ENCODE assay signal across 1 cellular context in genomic region chr1:32817159-32817814, GRCh38.
TF ChIP-seq lines count a peak whose summit lies in the region.

Gene S100PBP (plus strand): TSS chr1:32817653. CDS start chr1:32826100, 8,447 bp downstream.
Gene YARS1 (minus strand): TSS chr1:32817358. CDS start chr1:32817244, 114 bp downstream.

TF ChIP-seq in HepG2, 621 proteins besides CTCF, POLR2A, EP300 and RAD21 (continued from another document and continues in another):
- no peak for TF ChIP-seq RCOR2 (CRISPR knock-in tag; IDR thresholded peaks at IDR 0.05)
- peak; percentile 75 for TF ChIP-seq IKZF4 (CRISPR knock-in tag; IDR thresholded peaks at IDR 0.05; ENCODE audit: borderline replicate concordance, low read depth, not compliant biosample characterization)
- no peak; the same call in 1 of the 2 replicates for TF ChIP-seq SMAD1 (CRISPR knock-in tag; IDR thresholded peaks at IDR 0.05; ENCODE audit: borderline replicate concordance, low read depth)
- TF ChIP-seq, protein P1, sequence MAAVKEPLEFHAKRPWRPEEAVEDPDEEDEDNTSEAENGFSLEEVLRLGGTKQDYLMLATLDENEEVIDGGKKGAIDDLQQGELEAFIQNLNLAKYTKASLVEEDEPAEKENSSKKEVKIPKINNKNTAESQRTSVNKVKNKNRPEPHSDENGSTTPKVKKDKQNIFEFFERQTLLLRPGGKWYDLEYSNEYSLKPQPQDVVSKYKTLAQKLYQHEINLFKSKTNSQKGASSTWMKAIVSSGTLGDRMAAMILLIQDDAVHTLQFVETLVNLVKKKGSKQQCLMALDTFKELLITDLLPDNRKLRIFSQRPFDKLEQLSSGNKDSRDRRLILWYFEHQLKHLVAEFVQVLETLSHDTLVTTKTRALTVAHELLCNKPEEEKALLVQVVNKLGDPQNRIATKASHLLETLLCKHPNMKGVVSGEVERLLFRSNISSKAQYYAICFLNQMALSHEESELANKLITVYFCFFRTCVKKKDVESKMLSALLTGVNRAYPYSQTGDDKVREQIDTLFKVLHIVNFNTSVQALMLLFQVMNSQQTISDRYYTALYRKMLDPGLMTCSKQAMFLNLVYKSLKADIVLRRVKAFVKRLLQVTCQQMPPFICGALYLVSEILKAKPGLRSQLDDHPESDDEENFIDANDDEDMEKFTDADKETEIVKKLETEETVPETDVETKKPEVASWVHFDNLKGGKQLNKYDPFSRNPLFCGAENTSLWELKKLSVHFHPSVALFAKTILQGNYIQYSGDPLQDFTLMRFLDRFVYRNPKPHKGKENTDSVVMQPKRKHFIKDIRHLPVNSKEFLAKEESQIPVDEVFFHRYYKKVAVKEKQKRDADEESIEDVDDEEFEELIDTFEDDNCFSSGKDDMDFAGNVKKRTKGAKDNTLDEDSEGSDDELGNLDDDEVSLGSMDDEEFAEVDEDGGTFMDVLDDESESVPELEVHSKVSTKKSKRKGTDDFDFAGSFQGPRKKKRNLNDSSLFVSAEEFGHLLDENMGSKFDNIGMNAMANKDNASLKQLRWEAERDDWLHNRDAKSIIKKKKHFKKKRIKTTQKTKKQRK (IDR thresholded peaks at IDR 0.05; ENCODE audit: low read length), result no peak
- TF ChIP-seq HOMEZ (CRISPR knock-in tag; IDR thresholded peaks at IDR 0.05; ENCODE audit: low read depth), result peak; percentile 62; the same call in 1 of the 2 replicates
- TF ChIP-seq ATF2 (CRISPR knock-in tag; IDR thresholded peaks at IDR 0.05), result peak; percentile 97
- TF ChIP-seq ZNF83 (CRISPR knock-in tag; IDR thresholded peaks at IDR 0.05; ENCODE audit: borderline replicate concordance), result peak; percentile 30; the same call in 1 of the 2 replicates
- peak; percentile 96 for TF ChIP-seq ASH2L (IDR thresholded peaks at IDR 0.05; ENCODE audit: insufficient read length, low read depth, low read length)
- TF ChIP-seq ZNF703 (CRISPR knock-in tag; IDR thresholded peaks at IDR 0.05; ENCODE audit: borderline replicate concordance), result no peak
- peak; percentile 36; the same call in 1 of the 2 replicates for TF ChIP-seq ZNF121 (CRISPR knock-in tag; IDR thresholded peaks at IDR 0.05)
- TF ChIP-seq, protein P2, sequence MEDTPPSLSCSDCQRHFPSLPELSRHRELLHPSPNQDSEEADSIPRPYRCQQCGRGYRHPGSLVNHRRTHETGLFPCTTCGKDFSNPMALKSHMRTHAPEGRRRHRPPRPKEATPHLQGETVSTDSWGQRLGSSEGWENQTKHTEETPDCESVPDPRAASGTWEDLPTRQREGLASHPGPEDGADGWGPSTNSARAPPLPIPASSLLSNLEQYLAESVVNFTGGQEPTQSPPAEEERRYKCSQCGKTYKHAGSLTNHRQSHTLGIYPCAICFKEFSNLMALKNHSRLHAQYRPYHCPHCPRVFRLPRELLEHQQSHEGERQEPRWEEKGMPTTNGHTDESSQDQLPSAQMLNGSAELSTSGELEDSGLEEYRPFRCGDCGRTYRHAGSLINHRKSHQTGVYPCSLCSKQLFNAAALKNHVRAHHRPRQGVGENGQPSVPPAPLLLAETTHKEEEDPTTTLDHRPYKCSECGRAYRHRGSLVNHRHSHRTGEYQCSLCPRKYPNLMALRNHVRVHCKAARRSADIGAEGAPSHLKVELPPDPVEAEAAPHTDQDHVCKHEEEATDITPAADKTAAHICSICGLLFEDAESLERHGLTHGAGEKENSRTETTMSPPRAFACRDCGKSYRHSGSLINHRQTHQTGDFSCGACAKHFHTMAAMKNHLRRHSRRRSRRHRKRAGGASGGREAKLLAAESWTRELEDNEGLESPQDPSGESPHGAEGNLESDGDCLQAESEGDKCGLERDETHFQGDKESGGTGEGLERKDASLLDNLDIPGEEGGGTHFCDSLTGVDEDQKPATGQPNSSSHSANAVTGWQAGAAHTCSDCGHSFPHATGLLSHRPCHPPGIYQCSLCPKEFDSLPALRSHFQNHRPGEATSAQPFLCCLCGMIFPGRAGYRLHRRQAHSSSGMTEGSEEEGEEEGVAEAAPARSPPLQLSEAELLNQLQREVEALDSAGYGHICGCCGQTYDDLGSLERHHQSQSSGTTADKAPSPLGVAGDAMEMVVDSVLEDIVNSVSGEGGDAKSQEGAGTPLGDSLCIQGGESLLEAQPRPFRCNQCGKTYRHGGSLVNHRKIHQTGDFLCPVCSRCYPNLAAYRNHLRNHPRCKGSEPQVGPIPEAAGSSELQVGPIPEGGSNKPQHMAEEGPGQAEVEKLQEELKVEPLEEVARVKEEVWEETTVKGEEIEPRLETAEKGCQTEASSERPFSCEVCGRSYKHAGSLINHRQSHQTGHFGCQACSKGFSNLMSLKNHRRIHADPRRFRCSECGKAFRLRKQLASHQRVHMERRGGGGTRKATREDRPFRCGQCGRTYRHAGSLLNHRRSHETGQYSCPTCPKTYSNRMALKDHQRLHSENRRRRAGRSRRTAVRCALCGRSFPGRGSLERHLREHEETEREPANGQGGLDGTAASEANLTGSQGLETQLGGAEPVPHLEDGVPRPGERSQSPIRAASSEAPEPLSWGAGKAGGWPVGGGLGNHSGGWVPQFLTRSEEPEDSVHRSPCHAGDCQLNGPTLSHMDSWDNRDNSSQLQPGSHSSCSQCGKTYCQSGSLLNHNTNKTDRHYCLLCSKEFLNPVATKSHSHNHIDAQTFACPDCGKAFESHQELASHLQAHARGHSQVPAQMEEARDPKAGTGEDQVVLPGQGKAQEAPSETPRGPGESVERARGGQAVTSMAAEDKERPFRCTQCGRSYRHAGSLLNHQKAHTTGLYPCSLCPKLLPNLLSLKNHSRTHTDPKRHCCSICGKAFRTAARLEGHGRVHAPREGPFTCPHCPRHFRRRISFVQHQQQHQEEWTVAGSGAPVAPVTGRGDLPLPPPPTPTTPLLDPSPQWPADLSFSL (CRISPR knock-in tag; IDR thresholded peaks at IDR 0.05), result peak; percentile 28; the same call in 1 of the 2 replicates
- peak; percentile 54 for TF ChIP-seq NFYC (CRISPR knock-in tag; IDR thresholded peaks at IDR 0.05)
- TF ChIP-seq, protein P3, sequence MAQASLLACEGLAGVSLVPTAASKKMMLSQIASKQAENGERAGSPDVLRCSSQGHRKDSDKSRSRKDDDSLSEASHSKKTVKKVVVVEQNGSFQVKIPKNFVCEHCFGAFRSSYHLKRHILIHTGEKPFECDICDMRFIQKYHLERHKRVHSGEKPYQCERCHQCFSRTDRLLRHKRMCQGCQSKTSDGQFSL (CRISPR knock-in tag; IDR thresholded peaks at IDR 0.05), result peak; percentile 84
- TF ChIP-seq, protein P4, sequence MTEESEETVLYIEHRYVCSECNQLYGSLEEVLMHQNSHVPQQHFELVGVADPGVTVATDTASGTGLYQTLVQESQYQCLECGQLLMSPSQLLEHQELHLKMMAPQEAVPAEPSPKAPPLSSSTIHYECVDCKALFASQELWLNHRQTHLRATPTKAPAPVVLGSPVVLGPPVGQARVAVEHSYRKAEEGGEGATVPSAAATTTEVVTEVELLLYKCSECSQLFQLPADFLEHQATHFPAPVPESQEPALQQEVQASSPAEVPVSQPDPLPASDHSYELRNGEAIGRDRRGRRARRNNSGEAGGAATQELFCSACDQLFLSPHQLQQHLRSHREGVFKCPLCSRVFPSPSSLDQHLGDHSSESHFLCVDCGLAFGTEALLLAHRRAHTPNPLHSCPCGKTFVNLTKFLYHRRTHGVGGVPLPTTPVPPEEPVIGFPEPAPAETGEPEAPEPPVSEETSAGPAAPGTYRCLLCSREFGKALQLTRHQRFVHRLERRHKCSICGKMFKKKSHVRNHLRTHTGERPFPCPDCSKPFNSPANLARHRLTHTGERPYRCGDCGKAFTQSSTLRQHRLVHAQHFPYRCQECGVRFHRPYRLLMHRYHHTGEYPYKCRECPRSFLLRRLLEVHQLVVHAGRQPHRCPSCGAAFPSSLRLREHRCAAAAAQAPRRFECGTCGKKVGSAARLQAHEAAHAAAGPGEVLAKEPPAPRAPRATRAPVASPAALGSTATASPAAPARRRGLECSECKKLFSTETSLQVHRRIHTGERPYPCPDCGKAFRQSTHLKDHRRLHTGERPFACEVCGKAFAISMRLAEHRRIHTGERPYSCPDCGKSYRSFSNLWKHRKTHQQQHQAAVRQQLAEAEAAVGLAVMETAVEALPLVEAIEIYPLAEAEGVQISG (CRISPR knock-in tag; IDR thresholded peaks at IDR 0.05), result peak; percentile 92
- TF ChIP-seq PHF21A (CRISPR knock-in tag; IDR thresholded peaks at IDR 0.05), result peak; percentile 82
- TF ChIP-seq MIER2 (CRISPR knock-in tag; IDR thresholded peaks at IDR 0.05), result peak; percentile 74
- no peak; the same call in 1 of the 2 replicates for TF ChIP-seq ZNF562 (CRISPR knock-in tag; IDR thresholded peaks at IDR 0.05; ENCODE audit: borderline replicate concordance)
- TF ChIP-seq NCOA5 (CRISPR knock-in tag; IDR thresholded peaks at IDR 0.05), result no peak
- TF ChIP-seq, protein P5, sequence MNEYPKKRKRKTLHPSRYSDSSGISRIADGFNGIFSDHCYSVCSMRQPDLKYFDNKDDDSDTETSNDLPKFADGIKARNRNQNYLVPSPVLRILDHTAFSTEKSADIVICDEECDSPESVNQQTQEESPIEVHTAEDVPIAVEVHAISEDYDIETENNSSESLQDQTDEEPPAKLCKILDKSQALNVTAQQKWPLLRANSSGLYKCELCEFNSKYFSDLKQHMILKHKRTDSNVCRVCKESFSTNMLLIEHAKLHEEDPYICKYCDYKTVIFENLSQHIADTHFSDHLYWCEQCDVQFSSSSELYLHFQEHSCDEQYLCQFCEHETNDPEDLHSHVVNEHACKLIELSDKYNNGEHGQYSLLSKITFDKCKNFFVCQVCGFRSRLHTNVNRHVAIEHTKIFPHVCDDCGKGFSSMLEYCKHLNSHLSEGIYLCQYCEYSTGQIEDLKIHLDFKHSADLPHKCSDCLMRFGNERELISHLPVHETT (CRISPR knock-in tag; conservative IDR thresholded peaks at IDR 0.05), result peak; percentile 93
- TF ChIP-seq NRL (CRISPR knock-in tag; IDR thresholded peaks at IDR 0.05; ENCODE audit: borderline replicate concordance), result peak; percentile 90; the same call in 1 of the 2 replicates
- TF ChIP-seq XRCC5 (optimal IDR thresholded peaks at IDR 0.05; ENCODE audit: low read length), result peak; percentile 100
- peak; percentile 78; the same call in 1 of the 2 replicates for TF ChIP-seq ARHGAP35 (CRISPR knock-in tag; IDR thresholded peaks at IDR 0.05; ENCODE audit: borderline replicate concordance)
- TF ChIP-seq, protein P6, sequence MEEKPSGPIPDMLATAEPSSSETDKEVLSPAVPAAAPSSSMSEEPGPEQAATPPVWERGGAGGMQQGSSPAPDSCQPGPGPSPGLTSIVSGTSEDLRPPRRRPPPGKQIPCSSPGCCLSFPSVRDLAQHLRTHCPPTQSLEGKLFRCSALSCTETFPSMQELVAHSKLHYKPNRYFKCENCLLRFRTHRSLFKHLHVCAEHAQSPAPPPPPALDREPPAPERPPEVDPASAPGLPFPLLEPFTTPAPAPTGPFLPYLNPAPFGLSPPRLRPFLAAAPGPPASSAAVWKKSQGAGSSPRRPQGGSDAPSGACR (CRISPR knock-in tag; IDR thresholded peaks at IDR 0.05), result peak; percentile 87
- 0 out of 2 replicates have a peak, but pooled peaks have one; percentile 30 for TF ChIP-seq HNRNPUL1 (IDR thresholded peaks at IDR 0.05; ENCODE audit: low read depth, low read length)
- no peak for TF ChIP-seq MATR3 (CRISPR knock-in tag; IDR thresholded peaks at IDR 0.05)
- peak; percentile 95 for TF ChIP-seq HOXA5 (CRISPR knock-in tag; IDR thresholded peaks at IDR 0.05)
- TF ChIP-seq THAP7 (CRISPR knock-in tag; IDR thresholded peaks at IDR 0.05), result peak; percentile 73; the same call in 1 of the 2 replicates
- no peak; the same call in 1 of the 2 replicates for TF ChIP-seq FOXJ3 (CRISPR knock-in tag; IDR thresholded peaks at IDR 0.05; ENCODE audit: borderline replicate concordance)
- 0 out of 2 replicates have a peak, but pooled peaks have one; percentile 73 for TF ChIP-seq ZNF513 (CRISPR knock-in tag; conservative IDR thresholded peaks at IDR 0.05)
- TF ChIP-seq, protein P7, sequence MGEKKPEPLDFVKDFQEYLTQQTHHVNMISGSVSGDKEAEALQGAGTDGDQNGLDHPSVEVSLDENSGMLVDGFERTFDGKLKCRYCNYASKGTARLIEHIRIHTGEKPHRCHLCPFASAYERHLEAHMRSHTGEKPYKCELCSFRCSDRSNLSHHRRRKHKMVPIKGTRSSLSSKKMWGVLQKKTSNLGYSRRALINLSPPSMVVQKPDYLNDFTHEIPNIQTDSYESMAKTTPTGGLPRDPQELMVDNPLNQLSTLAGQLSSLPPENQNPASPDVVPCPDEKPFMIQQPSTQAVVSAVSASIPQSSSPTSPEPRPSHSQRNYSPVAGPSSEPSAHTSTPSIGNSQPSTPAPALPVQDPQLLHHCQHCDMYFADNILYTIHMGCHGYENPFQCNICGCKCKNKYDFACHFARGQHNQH (CRISPR knock-in tag; IDR thresholded peaks at IDR 0.05), result peak; percentile 96
- TF ChIP-seq DNMT3B (CRISPR knock-in tag; conservative IDR thresholded peaks at IDR 0.05), result peak; percentile 81; the same call in 1 of the 2 replicates
